ENCODE assay signal across 10 cellular contexts in genomic region chr4:101807351-101807750, GRCh38. TPM values are rescaled to one million over a fixed set of nuclear protein-coding genes. Genes with fewer than 3 reads are reported as not detected.
DNase-seq lines count a peak whose midpoint lies in the region; ATAC-seq, FAIRE-seq and TF ChIP-seq lines count a peak whose summit lies in the region.
"Had no signal": no experiment of that assay in that cellular context is flagged by ENCODE, and none has a peak within 500 bp of the region (broad histone marks: within the 10 kb centered on the region; RNA-seq: fewer than 3 reads in every experiment).

No MANE protein-coding gene starts in this region.

- no peaks in the 10 kb centered on the region for H3K9me3 ChIP-seq in effector memory CD4-positive, alpha-beta T cell (ENCODE audit: control insufficient read depth, low read length)

- intact Hi-C loops in left colon (cut with DNase I, micrococcal nuclease): no loop called here

- no peak overlapping the region for H3K27ac ChIP-seq in effector memory CD4-positive, alpha-beta T cell (ENCODE audit: insufficient read depth, low read length, poor library complexity, severe bottlenecking)

- ATAC-seq in GM18505 (IDR thresholded peaks at IDR 0.05; ENCODE audit: unreplicated experiment) (peak; percentile 33), GM21576 (IDR thresholded peaks at IDR 0.05; ENCODE audit: unreplicated experiment) (peak; percentile 33), HG03159 (IDR thresholded peaks at IDR 0.05; ENCODE audit: unreplicated experiment) (peak; percentile 32), left colon (peak; percentile 22)

- no peaks in the 10 kb centered on the region for H3K36me3 ChIP-seq in effector memory CD4-positive, alpha-beta T cell (ENCODE audit: control insufficient read depth, insufficient read depth, low read length)

- no peak for FAIRE-seq in GM19239 (lab: Jason Lieb, UNC)

- DNase-seq in left colon (no peak), GM19239 (ENCODE audit: insufficient read length, low spot score) (no peak), RKO (ENCODE audit: low spot score) (no peak)
- no peak for DNase-seq in stimulated activated CD4-positive, alpha-beta T cell treated with anti-CD3 and anti-CD28 coated beads, Interleukin-12 subunit alpha, Interleukin-12 subunit beta, amount 100 ng/mL, for 4 hours
- DNase-seq in effector memory CD4-positive, alpha-beta T cell: no peak
- DNase-seq: activated CD4-positive, CD25-positive, alpha-beta regulatory T cell; Kasumi-1 had no signal

- TF ChIP-seq POLR2A in GM18505 (IDR thresholded peaks at IDR 0.05; ENCODE audit: borderline replicate concordance, extremely low read depth, insufficient read depth, insufficient read length): no peak

- no peaks in the 10 kb centered on the region for H3K4me1 ChIP-seq in effector memory CD4-positive, alpha-beta T cell (ENCODE audit: control insufficient read depth, insufficient read depth, low read length, poor library complexity, severe bottlenecking)

- H3K4me3 ChIP-seq in effector memory CD4-positive, alpha-beta T cell (ENCODE audit: insufficient read depth, low read depth, low read length, poor library complexity, severe bottlenecking): no peak overlapping the region

- H3K27me3 ChIP-seq in effector memory CD4-positive, alpha-beta T cell (replicated peaks; ENCODE audit: control insufficient read depth, insufficient read depth, low read length, poor library complexity, severe bottlenecking): no peaks in the 10 kb centered on the region

RNA-seq across cellular contexts. Expression of gene BANK1, which starts 16.8 kb away (rescaled TPM):
- total RNA-seq in left colon: 1 to 10 TPM; 1.2 to 1.3 TPM
